Comparison of ENCODE assay signal across 1 cellular context in genomic region chr5:143495124-143495523, GRCh38.
TF ChIP-seq lines count a peak whose summit lies in the region.

No MANE protein-coding gene starts in this region.

TF ChIP-seq in HepG2, 621 proteins besides CTCF, POLR2A, EP300 and RAD21 (continued from another document):
- TF ChIP-seq SOX5 (CRISPR knock-in tag; IDR thresholded peaks at IDR 0.05; ENCODE audit: borderline replicate concordance) (peak; percentile 52; the same call in 1 of the 2 replicates), KLF16 (CRISPR knock-in tag; IDR thresholded peaks at IDR 0.05) (no peak), NCOA2 (CRISPR knock-in tag; IDR thresholded peaks at IDR 0.05) (peak; percentile 32; the same call in 1 of the 2 replicates), ZNF501 (CRISPR knock-in tag; IDR thresholded peaks at IDR 0.05) (no peak), HNF1B (CRISPR knock-in tag; IDR thresholded peaks at IDR 0.05) (no peak), POLR2G (IDR thresholded peaks at IDR 0.05; ENCODE audit: low read depth, low read length) (no peak), ZC3H4 (CRISPR knock-in tag; IDR thresholded peaks at IDR 0.05; ENCODE audit: borderline replicate concordance) (no peak), MAZ (IDR thresholded peaks at IDR 0.05; ENCODE audit: borderline replicate concordance, low read depth, low read length) (no peak), MAZ (CRISPR knock-in tag; IDR thresholded peaks at IDR 0.05; ENCODE audit: low read depth) (no peak), POLR2AphosphoS5 (IDR thresholded peaks at IDR 0.05; ENCODE audit: low read depth, low read length) (no peak), SSRP1 (CRISPR knock-in tag; IDR thresholded peaks at IDR 0.05) (no peak), ATF2 (CRISPR knock-in tag; IDR thresholded peaks at IDR 0.05) (no peak), MAF1 (CRISPR knock-in tag; IDR thresholded peaks at IDR 0.05; ENCODE audit: borderline replicate concordance) (no peak), CCAR2 (optimal IDR thresholded peaks at IDR 0.05; ENCODE audit: low read depth, low read length) (no peak), ZNF674 (CRISPR knock-in tag; IDR thresholded peaks at IDR 0.05; ENCODE audit: low read depth) (no peak), RERE (CRISPR knock-in tag; IDR thresholded peaks at IDR 0.05; ENCODE audit: low read depth) (no peak), SOX13 (IDR thresholded peaks at IDR 0.05) (no peak), SOX13 (CRISPR knock-in tag; conservative IDR thresholded peaks at IDR 0.05 in 1 of 2, IDR thresholded peaks at IDR 0.05 in 1 of 2) (peak in 1 of 2 experiments; percentile 69; a peak in 2 of 4 replicates), TP53 (CRISPR knock-in tag; conservative IDR thresholded peaks at IDR 0.05) (no peak), ZNF124 (CRISPR knock-in tag; IDR thresholded peaks at IDR 0.05) (no peak), UBTF (CRISPR knock-in tag; IDR thresholded peaks at IDR 0.05) (no peak), PAX8 (CRISPR knock-in tag; IDR thresholded peaks at IDR 0.05; ENCODE audit: borderline replicate concordance) (no peak), ZMYM3 (CRISPR knock-in tag; IDR thresholded peaks at IDR 0.05) (no peak), ZNF468 (CRISPR knock-in tag; IDR thresholded peaks at IDR 0.05) (no peak), NFE2L2 (IDR thresholded peaks at IDR 0.05; ENCODE audit: low read length) (no peak), CBX2 (IDR thresholded peaks at IDR 0.05; ENCODE audit: low read depth, low read length) (no peak), CBX2 (CRISPR knock-in tag; IDR thresholded peaks at IDR 0.05; ENCODE audit: low read depth) (no peak), SIX4 (CRISPR knock-in tag; IDR thresholded peaks at IDR 0.05) (no peak), ZFP1 (CRISPR knock-in tag; IDR thresholded peaks at IDR 0.05) (no peak), LCORL (IDR thresholded peaks at IDR 0.05) (no peak), LCORL (CRISPR knock-in tag; IDR thresholded peaks at IDR 0.05) (peak; percentile 43; the same call in 1 of the 2 replicates), EEA1 (CRISPR knock-in tag; IDR thresholded peaks at IDR 0.05; ENCODE audit: borderline replicate concordance) (no peak), ZNF740 (CRISPR knock-in tag; IDR thresholded peaks at IDR 0.05) (no peak), ZNF713 (CRISPR knock-in tag; IDR thresholded peaks at IDR 0.05) (no peak), SKIL (CRISPR knock-in tag; IDR thresholded peaks at IDR 0.05; ENCODE audit: borderline replicate concordance) (no peak), RARG (CRISPR knock-in tag; IDR thresholded peaks at IDR 0.05; ENCODE audit: low read depth) (no peak), ZSCAN20 (CRISPR knock-in tag; IDR thresholded peaks at IDR 0.05; ENCODE audit: borderline replicate concordance) (no peak), ZKSCAN1 (IDR thresholded peaks at IDR 0.05; ENCODE audit: low read length) (no peak), ZBTB44 (CRISPR knock-in tag; IDR thresholded peaks at IDR 0.05) (no peak), FOXA3 (CRISPR knock-in tag; IDR thresholded peaks at IDR 0.05) (peak; percentile 51)
